In genomic region chr15:68268405-68268804, GRCh38 we compare ENCODE assay signal across 20 cellular contexts. TPM values are rescaled to one million over a fixed set of nuclear protein-coding genes. Genes with fewer than 3 reads are reported as not detected.
A peak's percentile ranks its signal among the peaks of the same experiment; 100 is the strongest.
DNase-seq lines count a peak whose midpoint lies in the region; ATAC-seq, FAIRE-seq and TF ChIP-seq lines count a peak whose summit lies in the region.
"Had no signal": no experiment of that assay in that cellular context is flagged by ENCODE, and none has a peak within 500 bp of the region (broad histone marks: within the 10 kb centered on the region; RNA-seq: fewer than 3 reads in every experiment).

No MANE protein-coding gene starts in this region.

- POLR2A ChIA-PET in A549 (lab: Yijun Ruan, JAX), result interaction anchor here (1.9 kb wide), 1 partner anchor 9 kb away, joined by 10 read pairs; the partner anchor contains the start of gene FEM1B

- peaks cover 30% of the 10 kb centered on the region for H3K4me1 ChIP-seq in A549

- TF ChIP-seq RAD21 in A549 (conservative IDR thresholded peaks at IDR 0.05 in 1 of 2, IDR thresholded peaks at IDR 0.05 in 1 of 2), result no peak

- DNase-seq in A549 (ENCODE audit: low read depth in 1 of 2, low spot score in 1 of 2) (no peak), NCI-H2171 treated with DMSO at 0.1 percent for 48 hours (lab: John Stamatoyannopoulos, UW) (peak; percentile 60), chondrocyte (ENCODE audit: low spot score) (no peak), mesothelial cell of epicardium (ENCODE audit: low spot score in 2 of 2, unreplicated experiment in 2 of 2) (no peak), kidney tubule cell (ENCODE audit: low spot score) (no peak), NCI-H187 (lab: John Stamatoyannopoulos, UW) (no peak)
- DNase-seq: C1 segment of cervical spinal cord, DMS53, Karpas-422, MM.1S, NCI-H1105, NCI-H2029, NCI-H510A, Right ventricle myocardium superior had no signal

- no peak overlapping the region for H3K27ac ChIP-seq in A549

- peak; percentile 28 for FAIRE-seq in A549 (lab: Jason Lieb, UNC)
- FAIRE-seq: A204.1, H54, HepG2 had no signal

- H3K4me1 Mint-ChIP-seq in chondrocyte (ENCODE audit: low read depth) (peaks cover 37% of the 10 kb centered on the region), mesothelial cell of epicardium (peaks cover 34% of the 10 kb centered on the region)
- no peaks in the 10 kb centered on the region for H3K4me1 Mint-ChIP-seq in activated T-helper 17 cell treated with anti-CD3 and anti-CD28 coated beads, Interleukin-2, amount 50 U/mL, for 72 hours

- TF ChIP-seq POLR2A in A549 (IDR thresholded peaks at IDR 0.05; ENCODE audit: low read length), result no peak

- H3K9me3 Mint-ChIP-seq in chondrocyte (ENCODE audit: low read depth), result no peaks in the 10 kb centered on the region
- H3K9me3 Mint-ChIP-seq in mesothelial cell of epicardium, result no peaks in the 10 kb centered on the region
- no peaks in the 10 kb centered on the region for H3K9me3 Mint-ChIP-seq in activated T-helper 17 cell treated with anti-CD3 and anti-CD28 coated beads, Interleukin-2, amount 50 U/mL, for 72 hours

- ATAC-seq in A549, result no peak
- ATAC-seq in activated T-helper 17 cell treated with anti-CD3 and anti-CD28 coated beads, Interleukin-2, amount 50 U/mL, for 72 hours (replicated peaks), result no peak
- ATAC-seq: HepG2, Panc1, SK-N-SH treated with all-trans-retinoic acid at 6 μM for 48 hours had no signal

- no peak overlapping the region for H3K4me3 ChIP-seq in A549

- CTCF ChIA-PET in A549 (lab: Yijun Ruan, JAX), result interaction anchor here (1.2 kb wide), 1 partner anchor 15 kb away, joined by 5 read pairs; no protein-coding TSS in a partner anchor

- no peak overlapping the region for H3K4me2 ChIP-seq in A549

- H3K9me3 ChIP-seq in A549, result no peaks in the 10 kb centered on the region

- WGBS in A549 (ENCODE audit: missing lambda C conversion rate), result 51% methylated on average over 3 of the region's 3 CpGs

- TF ChIP-seq EP300 in A549 (IDR thresholded peaks at IDR 0.05), result no peak

- H3K27me3 Mint-ChIP-seq in chondrocyte (ENCODE audit: low read depth) (peaks cover 2% of the 10 kb centered on the region), mesothelial cell of epicardium (ENCODE audit: low read depth) (no peaks in the 10 kb centered on the region)
- H3K27me3 Mint-ChIP-seq in activated T-helper 17 cell treated with anti-CD3 and anti-CD28 coated beads, Interleukin-2, amount 50 U/mL, for 72 hours, result peaks cover 21% of the 10 kb centered on the region

- H3K36me3 Mint-ChIP-seq in chondrocyte (ENCODE audit: low read depth) (no peaks in the 10 kb centered on the region), mesothelial cell of epicardium (no peaks in the 10 kb centered on the region)
- H3K36me3 Mint-ChIP-seq in activated T-helper 17 cell treated with anti-CD3 and anti-CD28 coated beads, Interleukin-2, amount 50 U/mL, for 72 hours (ENCODE audit: low read depth), result no peaks in the 10 kb centered on the region

- peak overlapping the region; percentile 53 for H3K27ac Mint-ChIP-seq in chondrocyte (ENCODE audit: unreplicated experiment)
- peak overlapping the region; percentile 37 for H3K27ac Mint-ChIP-seq in mesothelial cell of epicardium
- no peak overlapping the region for H3K27ac Mint-ChIP-seq in activated T-helper 17 cell treated with anti-CD3 and anti-CD28 coated beads, Interleukin-2, amount 50 U/mL, for 72 hours

- no peak overlapping the region for H3K4me3 Mint-ChIP-seq in chondrocyte (ENCODE audit: unreplicated experiment)
- H3K4me3 Mint-ChIP-seq in mesothelial cell of epicardium, result no peak overlapping the region
- no peak overlapping the region for H3K4me3 Mint-ChIP-seq in activated T-helper 17 cell treated with anti-CD3 and anti-CD28 coated beads, Interleukin-2, amount 50 U/mL, for 72 hours

- TF ChIP-seq CTCF in A549 (IDR thresholded peaks at IDR 0.05), result no peak
- TF ChIP-seq CTCF in chondrocyte (IDR thresholded peaks at IDR 0.05), result no peak
- TF ChIP-seq CTCF in mesothelial cell of epicardium (IDR thresholded peaks at IDR 0.05; ENCODE audit: unreplicated experiment), result no peak

TF ChIP-seq in A549, 52 proteins besides CTCF, POLR2A, EP300 and RAD21 (continues in another document):
- TF ChIP-seq NPAS2 (CRISPR knock-in tag; IDR thresholded peaks at IDR 0.05; ENCODE audit: borderline replicate concordance) (no peak), MAFK (IDR thresholded peaks at IDR 0.05; ENCODE audit: partially characterized antibody) (no peak), NFE2L2 (conservative IDR thresholded peaks at IDR 0.05; ENCODE audit: low read length) (no peak), BHLHE40 (IDR thresholded peaks at IDR 0.05; ENCODE audit: low read depth, low read length) (no peak), FOXS1 (CRISPR knock-in tag; IDR thresholded peaks at IDR 0.05) (no peak), HOXA7 (CRISPR knock-in tag; IDR thresholded peaks at IDR 0.05) (no peak), ATOH8 (CRISPR knock-in tag; IDR thresholded peaks at IDR 0.05; ENCODE audit: low read depth) (no peak), RCOR1 (IDR thresholded peaks at IDR 0.05; ENCODE audit: low read depth, low read length) (no peak), PHF8 (IDR thresholded peaks at IDR 0.05; ENCODE audit: borderline replicate concordance, low read depth) (no peak), TFCP2L1 (CRISPR knock-in tag; IDR thresholded peaks at IDR 0.05) (no peak), RFX5 (IDR thresholded peaks at IDR 0.05) (no peak), REST (IDR thresholded peaks at IDR 0.05) (no peak), KDM1A (IDR thresholded peaks at IDR 0.05; ENCODE audit: low read depth) (no peak), ELK1 (IDR thresholded peaks at IDR 0.05; ENCODE audit: low read depth, low read length) (no peak), MAX (IDR thresholded peaks at IDR 0.05) (no peak), CHD4 (IDR thresholded peaks at IDR 0.05; ENCODE audit: borderline replicate concordance) (no peak)

RNA-seq across cellular contexts. Expression of gene FEM1B, which starts 9.1 kb away (rescaled TPM):
- polyA plus RNA-seq in A549 (2011; rRNA removed), result 59.1 and 103 TPM in 2 replicates
- polyA plus RNA-seq in A549 (2012; cell fraction: cytosol; rRNA removed), result 13.8 and 19.7 TPM in 2 replicates
- 6.6 and 7.9 TPM in 2 replicates for polyA plus RNA-seq in A549 (2012; cell fraction: nucleus; rRNA removed)
- polyA plus RNA-seq in A549 (2017; fragmentation: RNase III; extraction: RNeasy Plus Mini Kit Qiagen cat#74134 plus additional on column Dnase treatment), result 18.4 to 19.7 TPM (median 19.5 TPM) in 3 replicates
- 242 and 289 TPM in 2 replicates for polyA minus RNA-seq in A549 (2011; rRNA and poly(A)+ RNA removed)
- 46.0 to 52.7 TPM (median 49.1 TPM) in 3 replicates for total RNA-seq in chondrocyte
- total RNA-seq in mesothelial cell of epicardium, result 49.6 to 61.0 TPM (median 54.6 TPM) in 3 replicates
- total RNA-seq in activated T-helper 17 cell treated with anti-CD3 and anti-CD28 coated beads, Interleukin-2, amount 50 U/mL, for 72 hours, result 10 to 100 TPM; 35.1 to 43.6 TPM

RNA-seq across cellular contexts. Expression of gene CLN6, which starts 38.9 kb away (rescaled TPM):
- polyA plus RNA-seq in A549 (2011; rRNA removed) (47.5 and 58.0 TPM in 2 replicates), A549 (2017; fragmentation: RNase III; extraction: RNeasy Plus Mini Kit Qiagen cat#74134 plus additional on column Dnase treatment) (69.5 to 74.0 TPM (median 69.7 TPM) in 3 replicates)
- 87.7 and 149 TPM in 2 replicates for polyA plus RNA-seq in A549 (2012; cell fraction: cytosol; rRNA removed)
- 166 and 173 TPM in 2 replicates for polyA plus RNA-seq in A549 (2012; cell fraction: nucleus; rRNA removed)
- 124 and 139 TPM in 2 replicates for polyA minus RNA-seq in A549 (2011; rRNA and poly(A)+ RNA removed)
- total RNA-seq in chondrocyte (18.0 to 20.8 TPM (median 19.2 TPM) in 3 replicates), mesothelial cell of epicardium (35.1 to 35.8 TPM (median 35.3 TPM) in 3 replicates)
- 10 to 100 TPM; 44.2 to 69.7 TPM for total RNA-seq in activated T-helper 17 cell treated with anti-CD3 and anti-CD28 coated beads, Interleukin-2, amount 50 U/mL, for 72 hours
